In genomic region chr5:143161893-143162520, GRCh38 we compare ENCODE assay signal across 18 cellular contexts.
DNase-seq lines count a peak whose midpoint lies in the region; ATAC-seq, FAIRE-seq and TF ChIP-seq lines count a peak whose summit lies in the region.
"Had no signal": no experiment of that assay in that cellular context is flagged by ENCODE, and none has a peak within 500 bp of the region (broad histone marks: within the 10 kb centered on the region; RNA-seq: fewer than 3 reads in every experiment).

No MANE protein-coding gene starts in this region.

- H3K36me3 Mint-ChIP-seq in natural killer cell treated with Interleukin-12 subunit alpha and Interleukin-12 subunit beta and Interleukin-15 and Interleukin-18, amount 100 ng/mL, for 72 hours = peaks cover 12% of the 10 kb centered on the region
- H3K36me3 Mint-ChIP-seq in activated CD8-positive, alpha-beta T cell treated with anti-CD3 and anti-CD28 coated beads for 36 hours (ENCODE audit: low read depth) = no peaks in the 10 kb centered on the region

- H3K27ac ChIP-seq in effector memory CD4-positive, alpha-beta T cell (ENCODE audit: insufficient read depth, low read length, poor library complexity, severe bottlenecking) = no peak overlapping the region
- H3K27ac ChIP-seq: SK-N-MC had no signal

- POLR2A ChIA-PET in activated CD8-positive, alpha-beta T cell treated with anti-CD3 and anti-CD28 coated beads for 36 hours (lab: Charles Lee) = no interaction called here

- H3K4me1 Mint-ChIP-seq in natural killer cell treated with Interleukin-12 subunit alpha and Interleukin-12 subunit beta and Interleukin-15 and Interleukin-18, amount 100 ng/mL, for 72 hours (ENCODE audit: low read depth in 2 of 2) = peaks cover 17 to 43% of the 10 kb centered on the region in 2 donors
- H3K4me1 Mint-ChIP-seq in activated CD8-positive, alpha-beta T cell treated with anti-CD3 and anti-CD28 coated beads for 36 hours (ENCODE audit: low read depth) = no peaks in the 10 kb centered on the region
- H3K4me1 Mint-ChIP-seq: neural crest cell had no signal

- H3K9me3 ChIP-seq in MG63 = no peaks in the 10 kb centered on the region
- H3K9me3 ChIP-seq in effector memory CD4-positive, alpha-beta T cell (ENCODE audit: control insufficient read depth, low read length) = no peaks in the 10 kb centered on the region

- H3K27me3 Mint-ChIP-seq in natural killer cell treated with Interleukin-12 subunit alpha and Interleukin-12 subunit beta and Interleukin-15 and Interleukin-18, amount 100 ng/mL, for 72 hours = no peaks in the 10 kb centered on the region
- H3K27me3 Mint-ChIP-seq in activated CD8-positive, alpha-beta T cell treated with anti-CD3 and anti-CD28 coated beads for 36 hours = no peaks in the 10 kb centered on the region

- H3K27me3 ChIP-seq in MG63 = no peaks in the 10 kb centered on the region
- no peaks in the 10 kb centered on the region for H3K27me3 ChIP-seq in bronchial epithelial cell (ENCODE audit: control insufficient read depth, insufficient read depth, low read length)
- no peaks in the 10 kb centered on the region for H3K27me3 ChIP-seq in effector memory CD4-positive, alpha-beta T cell (replicated peaks; ENCODE audit: control insufficient read depth, insufficient read depth, low read length, poor library complexity, severe bottlenecking)

- no peaks in the 10 kb centered on the region for H3K36me3 ChIP-seq in MG63
- H3K36me3 ChIP-seq in bronchial epithelial cell (ENCODE audit: control insufficient read depth, insufficient read depth, low read length) = no peaks in the 10 kb centered on the region
- no peaks in the 10 kb centered on the region for H3K36me3 ChIP-seq in effector memory CD4-positive, alpha-beta T cell (ENCODE audit: control insufficient read depth, insufficient read depth, low read length)

- intact Hi-C loops in activated CD8-positive, alpha-beta T cell treated with anti-CD3 and anti-CD28 coated beads for 36 hours (cut with micrococcal nuclease) = no loop called here

- no peak overlapping the region for H3K4me3 ChIP-seq in MG63
- H3K4me3 ChIP-seq in bronchial epithelial cell (ENCODE audit: low read depth, low read length) = no peak overlapping the region
- H3K4me3 ChIP-seq in effector memory CD4-positive, alpha-beta T cell (ENCODE audit: insufficient read depth, low read depth, low read length, poor library complexity, severe bottlenecking) = no peak overlapping the region
- H3K4me3 ChIP-seq: SK-N-MC had no signal

- H3K9me3 Mint-ChIP-seq in natural killer cell treated with Interleukin-12 subunit alpha and Interleukin-12 subunit beta and Interleukin-15 and Interleukin-18, amount 100 ng/mL, for 72 hours = no peaks in the 10 kb centered on the region
- H3K9me3 Mint-ChIP-seq in activated CD8-positive, alpha-beta T cell treated with anti-CD3 and anti-CD28 coated beads for 36 hours = no peaks in the 10 kb centered on the region

- H3K4me3 Mint-ChIP-seq in natural killer cell treated with Interleukin-12 subunit alpha and Interleukin-12 subunit beta and Interleukin-15 and Interleukin-18, amount 100 ng/mL, for 72 hours = no peak overlapping the region
- H3K4me3 Mint-ChIP-seq in activated CD8-positive, alpha-beta T cell treated with anti-CD3 and anti-CD28 coated beads for 36 hours = no peak overlapping the region
- H3K4me3 Mint-ChIP-seq: CD4-positive, CD25-positive, alpha-beta regulatory T cell; neural crest cell had no signal

- DNase-seq in AML-193 (lab: John Stamatoyannopoulos, UW) (peak; percentile 17 to 25), MG63 (peak; percentile 49), bronchial epithelial cell (ENCODE audit: low read depth) (peak; percentile 61), iPS-NIHi7 (ENCODE audit: extremely low spot score) (no peak)
- DNase-seq in natural killer cell treated with Interleukin-12 subunit alpha and Interleukin-12 subunit beta and Interleukin-15 and Interleukin-18, amount 100 ng/mL, for 72 hours (ENCODE audit: low spot score) = no peak
- no peak for DNase-seq in activated CD8-positive, alpha-beta T cell treated with anti-CD3 and anti-CD28 coated beads for 36 hours
- no peak for DNase-seq in effector memory CD4-positive, alpha-beta T cell
- DNase-seq: activated effector memory CD4-positive, alpha-beta T cell treated with anti-CD3 and anti-CD28 coated beads, Interleukin-2, amount 50 U/mL, for 16 hours; CD4-positive, CD25-positive, alpha-beta regulatory T cell; foreskin melanocyte; Kasumi-1; NCI-H524 treated with DMSO at 0.1 percent for 48 hours; stimulated activated CD4-positive, alpha-beta T cell treated with anti-CD3 and anti-CD28 coated beads, Interleukin-15, amount 100 ng/mL, for 24 hours; stimulated activated CD8-positive, alpha-beta memory T cell treated with anti-CD3 and anti-CD28 coated beads, Interleukin-4, amount 100 ng/mL, for 48 hours had no signal

- no peak for TF ChIP-seq CTCF in bronchial epithelial cell (IDR thresholded peaks at IDR 0.05; ENCODE audit: insufficient read depth, low read length, severe bottlenecking)
- no peak for TF ChIP-seq CTCF in activated CD8-positive, alpha-beta T cell treated with anti-CD3 and anti-CD28 coated beads for 36 hours (IDR thresholded peaks at IDR 0.05)

- peak overlapping the region; percentile 53 to 86 for H3K27ac Mint-ChIP-seq in natural killer cell treated with Interleukin-12 subunit alpha and Interleukin-12 subunit beta and Interleukin-15 and Interleukin-18, amount 100 ng/mL, for 72 hours
- no peak overlapping the region for H3K27ac Mint-ChIP-seq in activated CD8-positive, alpha-beta T cell treated with anti-CD3 and anti-CD28 coated beads for 36 hours
- H3K27ac Mint-ChIP-seq: CD4-positive, CD25-positive, alpha-beta regulatory T cell had no signal

- peak; percentile 64 to 76 for ATAC-seq in natural killer cell treated with Interleukin-12 subunit alpha and Interleukin-12 subunit beta and Interleukin-15 and Interleukin-18, amount 100 ng/mL, for 72 hours
- no peak for ATAC-seq in activated CD8-positive, alpha-beta T cell treated with anti-CD3 and anti-CD28 coated beads for 36 hours
- ATAC-seq in HG02678 (IDR thresholded peaks at IDR 0.05; ENCODE audit: unreplicated experiment) = no peak

- CTCF ChIA-PET in activated CD8-positive, alpha-beta T cell treated with anti-CD3 and anti-CD28 coated beads for 36 hours (lab: Charles Lee) = interaction anchor here (0.7 kb wide), 1 partner anchor 198 kb away, joined by 3 read pairs; no protein-coding TSS in a partner anchor

- FAIRE-seq in bronchial epithelial cell (lab: Jason Lieb, UNC) = peak; percentile 64
- FAIRE-seq: H54 had no signal

- H3K4me1 ChIP-seq in effector memory CD4-positive, alpha-beta T cell (ENCODE audit: control insufficient read depth, insufficient read depth, low read length, poor library complexity, severe bottlenecking) = no peaks in the 10 kb centered on the region

Comparison
In these comparisons a context has a peak if more than half of its experiments do, and no peak if none do; other contexts are left out.
1. DNase-seq: peak in AML-193 (2 of 2), MG63 (single experiment) and bronchial epithelial cell (single experiment); none in natural killer cell treated with Interleukin-12 subunit alpha and Interleukin-12 subunit beta and Interleukin-15 and Interleukin-18, amount 100 ng/mL, for 72 hours (single experiment), iPS-NIHi7 (single experiment), activated CD8-positive, alpha-beta T cell treated with anti-CD3 and anti-CD28 coated beads for 36 hours (single experiment) and effector memory CD4-positive, alpha-beta T cell (0 of 3).
2. ATAC-seq: peak in natural killer cell treated with Interleukin-12 subunit alpha and Interleukin-12 subunit beta and Interleukin-15 and Interleukin-18, amount 100 ng/mL, for 72 hours (2 of 2); none in activated CD8-positive, alpha-beta T cell treated with anti-CD3 and anti-CD28 coated beads for 36 hours (single experiment) and HG02678 (single experiment).